Comparison of ENCODE assay signal across 15 cellular contexts in the genomic region with DNA sequence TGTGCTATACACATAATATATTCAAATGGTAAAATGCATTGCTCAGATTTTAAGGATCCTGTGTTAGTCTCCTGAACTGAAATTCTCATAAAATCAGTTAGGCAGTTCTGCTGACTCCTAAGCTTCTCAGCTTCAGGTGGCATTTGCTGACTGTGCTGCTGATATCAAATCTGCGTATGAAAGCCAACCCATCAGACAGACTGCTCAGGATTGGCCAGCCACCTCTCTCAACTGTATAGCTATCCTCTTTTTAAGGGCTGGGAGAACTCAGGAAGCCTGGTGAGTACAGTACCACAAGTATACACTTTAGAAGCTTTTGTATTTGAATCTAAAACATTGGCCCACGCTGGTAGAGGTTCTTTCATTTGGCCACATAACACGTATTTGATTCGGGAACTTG. TPM values are rescaled to one million over a fixed set of nuclear protein-coding genes. Genes with fewer than 3 reads are reported as not detected.
DNase-seq lines count a peak whose midpoint lies in the region; ATAC-seq and TF ChIP-seq lines count a peak whose summit lies in the region.
"Had no signal": no experiment of that assay in that cellular context is flagged by ENCODE, and none has a peak within 500 bp of the region (broad histone marks: within the 10 kb centered on the region; RNA-seq: fewer than 3 reads in every experiment).

No MANE protein-coding gene starts in this region.

- no peak overlapping the region for H2AFZ ChIP-seq in H9 (ENCODE audit: low read length)

- ATAC-seq in WTC11 (peak; percentile 85), HG03432 (IDR thresholded peaks at IDR 0.05; ENCODE audit: unreplicated experiment) (no peak)
- no peak for ATAC-seq in stimulated activated memory B cell treated with anti-CD40 and anti-IgM and Interleukin-4, amounts not matched to agents 10 μg/mL and 1 μg/mL and 100 μg/mL, for 72 hours
- no peak for ATAC-seq in activated CD4-positive, CD25-positive, alpha-beta regulatory T cell treated with anti-CD3 and anti-CD28 coated beads, Interleukin-2, amount 50 U/mL, for 24 hours
- ATAC-seq: HCT116 had no signal

- H3K27me3 Mint-ChIP-seq in H9 (ENCODE audit: low read depth) (no peaks in the 10 kb centered on the region), WTC11 (ENCODE audit: low read depth) (no peaks in the 10 kb centered on the region)
- no peaks in the 10 kb centered on the region for H3K27me3 Mint-ChIP-seq in stimulated activated memory B cell treated with anti-CD40 and anti-IgM and Interleukin-4, amounts not matched to agents 10 μg/mL and 1 μg/mL and 100 μg/mL, for 72 hours
- H3K27me3 Mint-ChIP-seq: CD4-positive, alpha-beta memory T cell had no signal

- H3K27ac ChIP-seq in H9 (ENCODE audit: insufficient read length, low read depth, low read length), result no peak overlapping the region

- H3K27ac Mint-ChIP-seq in H9, result no peak overlapping the region
- peak overlapping the region; percentile 63; the same call in 1 of the 2 replicates for H3K27ac Mint-ChIP-seq in WTC11
- H3K27ac Mint-ChIP-seq in stimulated activated memory B cell treated with anti-CD40 and anti-IgM and Interleukin-4, amounts not matched to agents 10 μg/mL and 1 μg/mL and 100 μg/mL, for 72 hours, result peak overlapping the region; percentile 6

- POLR2A ChIA-PET in WTC11 (lab: Charles Lee), result interaction anchor here (0.7 kb wide), 1 partner anchor 10 kb away, joined by 4 read pairs; no protein-coding TSS in a partner anchor

- H3K36me3 Mint-ChIP-seq in H9 (ENCODE audit: insufficient read depth in 1 of 3, low read depth in 3 of 3) (peaks cover 71 to 98% (median 96%) of the 10 kb centered on the region in 3 experiments), WTC11 (peaks cover 96% of the 10 kb centered on the region)
- H3K36me3 Mint-ChIP-seq in stimulated activated memory B cell treated with anti-CD40 and anti-IgM and Interleukin-4, amounts not matched to agents 10 μg/mL and 1 μg/mL and 100 μg/mL, for 72 hours, result peaks cover 74% of the 10 kb centered on the region

- no peaks in the 10 kb centered on the region for H4K20me1 ChIP-seq in H9 (ENCODE audit: control insufficient read depth, insufficient read depth, insufficient read length)

- H2BK15ac ChIP-seq in H9 (ENCODE audit: low read depth, low read length), result no peak overlapping the region

- H3K4me3 Mint-ChIP-seq in H9 (no peak overlapping the region), WTC11 (no peak overlapping the region)
- no peak overlapping the region for H3K4me3 Mint-ChIP-seq in stimulated activated memory B cell treated with anti-CD40 and anti-IgM and Interleukin-4, amounts not matched to agents 10 μg/mL and 1 μg/mL and 100 μg/mL, for 72 hours
- H3K4me3 Mint-ChIP-seq: CD4-positive, alpha-beta memory T cell had no signal

- WGBS in H9 (ENCODE audit: extremely low coverage, insufficient read length, low lambda C conversion rate), result no CpG with 5 or more reads among the region's 4 CpGs

- H3K56ac ChIP-seq in H9 (ENCODE audit: insufficient read length, low read depth, low read length), result no peak overlapping the region

- no peak overlapping the region for H3T11ph ChIP-seq in H9 (ENCODE audit: low read length)

- no peak overlapping the region for H3K4me2 ChIP-seq in H9 (ENCODE audit: insufficient read depth, insufficient read length, low read length)

- no peak overlapping the region for H4K91ac ChIP-seq in H9 (ENCODE audit: insufficient read length, low read depth, low read length)

- no peaks in the 10 kb centered on the region for H3K9me3 ChIP-seq in H9 (ENCODE audit: control insufficient read depth, low read depth, low read length)

- H3K79me2 ChIP-seq in H9 (ENCODE audit: insufficient read depth, low read length), result no peaks in the 10 kb centered on the region

- H3K14ac ChIP-seq in H9 (ENCODE audit: insufficient read depth, low read length), result no peak overlapping the region

- H3K9me3 Mint-ChIP-seq in H9, result no peaks in the 10 kb centered on the region
- H3K9me3 Mint-ChIP-seq in WTC11, result no peaks in the 10 kb centered on the region
- no peaks in the 10 kb centered on the region for H3K9me3 Mint-ChIP-seq in stimulated activated memory B cell treated with anti-CD40 and anti-IgM and Interleukin-4, amounts not matched to agents 10 μg/mL and 1 μg/mL and 100 μg/mL, for 72 hours
- H3K9me3 Mint-ChIP-seq: CD4-positive, alpha-beta memory T cell had no signal

- H2BK5ac ChIP-seq in H9 (ENCODE audit: insufficient read length, low read length), result no peak overlapping the region

- H3K4me1 ChIP-seq in H9 (ENCODE audit: insufficient read depth, low read length), result no peaks in the 10 kb centered on the region

- H3K27me3 ChIP-seq in H9 (ENCODE audit: insufficient read depth, low read length), result no peaks in the 10 kb centered on the region

- H3K4me1 Mint-ChIP-seq in H9 (peaks cover 5 to 12% of the 10 kb centered on the region in 2 experiments; a peak in 3 of 4 replicates), WTC11 (peaks cover 20% of the 10 kb centered on the region)
- peaks cover 7% of the 10 kb centered on the region for H3K4me1 Mint-ChIP-seq in stimulated activated memory B cell treated with anti-CD40 and anti-IgM and Interleukin-4, amounts not matched to agents 10 μg/mL and 1 μg/mL and 100 μg/mL, for 72 hours

- no peak overlapping the region for H2AK5ac ChIP-seq in H9 (ENCODE audit: insufficient read length, low read length)

- H4K5ac ChIP-seq in H9 (ENCODE audit: insufficient read length, low read depth, low read length), result no peak overlapping the region

- H3K23me2 ChIP-seq in H9 (ENCODE audit: insufficient read length, low read depth, low read length, poor library complexity, severe bottlenecking), result no peaks in the 10 kb centered on the region

- DNase-seq in H9 (peak; percentile 30), WTC11 (ENCODE audit: low spot score) (no peak), NCI-H345 (lab: John Stamatoyannopoulos, UW) (no peak)
- DNase-seq: C1 segment of cervical spinal cord; Calu3; CD4-positive, alpha-beta memory T cell; COR-L47; DMS53; DMS79 treated with DMSO at 0.1 percent for 48 hours; GF-D8; H7 had no signal

- H4K8ac ChIP-seq in H9 (replicated peaks; ENCODE audit: insufficient read length, low read depth, low read length), result no peak overlapping the region

- H3K79me1 ChIP-seq in H9 (ENCODE audit: insufficient read depth, low read depth, low read length, poor library complexity, severe bottlenecking), result no peaks in the 10 kb centered on the region

- no peak overlapping the region for H2BK20ac ChIP-seq in H9 (ENCODE audit: low read depth, low read length, poor library complexity, severe bottlenecking)

- H3K9ac ChIP-seq in H9 (ENCODE audit: extremely low read depth, insufficient read length, low read length), result no peak overlapping the region

- H2BK12ac ChIP-seq in H9 (ENCODE audit: insufficient read length, low read depth, low read length), result no peak overlapping the region

- no peak overlapping the region for H3K23ac ChIP-seq in H9 (ENCODE audit: insufficient read length, low read depth, low read length)

- H3K18ac ChIP-seq in H9 (ENCODE audit: insufficient read length, low read depth, low read length), result no peak overlapping the region

- no peak overlapping the region for H3K4ac ChIP-seq in H9 (ENCODE audit: low read depth, low read length)

- CTCF ChIA-PET in WTC11 (lab: Charles Lee), result interaction anchor here (1.1 to 1.3 kb wide), 2 partner anchors 47 to 497 kb away, joined by 4 read pairs; no protein-coding TSS in a partner anchor

- TF ChIP-seq CTCF in H9 (conservative IDR thresholded peaks at IDR 0.05), result no peak
- no peak for TF ChIP-seq CTCF in WTC11 (IDR thresholded peaks at IDR 0.05)

- H2BK120ac ChIP-seq in H9 (ENCODE audit: low read depth, low read length, poor library complexity, severe bottlenecking), result no peak overlapping the region

TF ChIP-seq in WTC11, 78 proteins besides CTCF, POLR2A, EP300 and RAD21 (continues in another document):
- no peak for TF ChIP-seq MXD4 (CRISPR knock-in tag; IDR thresholded peaks at IDR 0.05; ENCODE audit: borderline replicate concordance)
- TF ChIP-seq TP53 (CRISPR knock-in tag; IDR thresholded peaks at IDR 0.05), result no peak
- no peak for TF ChIP-seq ZNF232 (CRISPR knock-in tag; IDR thresholded peaks at IDR 0.05)
- no peak for TF ChIP-seq SMAD3 (CRISPR knock-in tag; IDR thresholded peaks at IDR 0.05; ENCODE audit: borderline replicate concordance)
- no peak for TF ChIP-seq STAT6 (CRISPR knock-in tag; conservative IDR thresholded peaks at IDR 0.05; ENCODE audit: low read depth)
- no peak for TF ChIP-seq ZNF416 (CRISPR knock-in tag; IDR thresholded peaks at IDR 0.05)
- no peak for TF ChIP-seq GABPB1 (CRISPR knock-in tag; IDR thresholded peaks at IDR 0.05)

RNA-seq across cellular contexts. Expression of gene PTCD3, which starts 28.7 kb away (rescaled TPM):
- 161 and 180 TPM in 2 replicates for total RNA-seq in H9 (2021)
- total RNA-seq in WTC11 (2021), result 161 to 192 TPM (median 163 TPM) in 3 replicates

RNA-seq across cellular contexts. Expression of gene POLR1A, which starts 29.0 kb away (rescaled TPM):
- 54.6 and 62.7 TPM in 2 replicates for total RNA-seq in H9 (2021)
- 39.4 to 47.5 TPM (median 40.1 TPM) in 3 replicates for total RNA-seq in WTC11 (2021)

Comparison
In these comparisons a context has a peak if more than half of its experiments do, and no peak if none do; other contexts are left out.
1. H3K27ac Mint-ChIP-seq: peak in WTC11 (single experiment) and stimulated activated memory B cell treated with anti-CD40 and anti-IgM and Interleukin-4, amounts not matched to agents 10 μg/mL and 1 μg/mL and 100 μg/mL, for 72 hours (single experiment); none in H9 (0 of 3).